15 cellular contexts compared by ENCODE assay signal in the genomic region with DNA sequence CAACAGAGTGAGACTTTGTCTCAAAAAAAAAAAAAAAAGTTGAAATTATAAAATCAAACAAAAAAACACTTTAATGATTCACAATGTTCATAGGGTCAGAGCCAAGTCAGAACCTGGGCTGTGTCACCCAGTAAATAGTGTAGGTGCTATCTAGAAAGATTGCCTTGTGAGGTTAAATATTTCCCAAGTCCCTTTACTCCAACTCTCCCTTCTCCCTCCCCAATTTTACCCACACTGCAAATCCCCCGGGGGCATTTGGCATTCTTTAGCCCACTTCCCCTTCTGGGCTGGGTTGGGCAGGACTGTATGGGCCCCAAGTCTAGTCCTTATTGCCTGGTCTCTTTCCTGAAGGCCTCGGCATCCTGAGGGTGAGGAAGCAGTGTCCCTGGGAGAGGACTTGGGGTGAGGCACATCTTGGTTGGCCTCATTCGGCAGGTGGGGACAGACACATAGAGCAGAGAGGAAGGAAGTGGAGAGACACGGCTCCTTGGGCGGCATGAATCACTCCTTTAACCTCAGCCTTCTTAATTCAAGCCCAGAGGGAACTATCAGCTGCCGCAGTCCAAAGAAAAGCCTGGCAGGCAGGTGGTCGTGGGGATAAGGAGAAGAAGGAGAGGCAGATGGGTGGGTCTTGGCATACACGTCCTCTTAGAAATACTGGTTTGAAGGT. TPM values are rescaled to one million over a fixed set of nuclear protein-coding genes. Genes with fewer than 3 reads are reported as not detected.
A peak's percentile ranks its signal among the peaks of the same experiment; 100 is the strongest.
DNase-seq lines count a peak whose midpoint lies in the region; ATAC-seq lines count a peak whose summit lies in the region.
"Had no signal": no experiment of that assay in that cellular context is flagged by ENCODE, and none has a peak within 500 bp of the region (broad histone marks: within the 10 kb centered on the region; RNA-seq: fewer than 3 reads in every experiment).

No MANE protein-coding gene starts in this region.

- H3K27me3 Mint-ChIP-seq in naive B cell = peaks cover 0 to 26% (median 15%) of the 10 kb centered on the region in 3 donors

- no peaks in the 10 kb centered on the region for H3K36me3 Mint-ChIP-seq in naive B cell
- H3K36me3 Mint-ChIP-seq: activated naive CD4-positive, alpha-beta T cell treated with anti-CD3 and anti-CD28 coated beads, Interleukin-2, amount 50 U/mL, for 72 hours had no signal

- peak overlapping the region in 3 of 6 donors; percentile 13 to 85 (median 72) for H3K27ac Mint-ChIP-seq in naive B cell

- H3K9me3 Mint-ChIP-seq in naive B cell = no peaks in the 10 kb centered on the region
- H3K9me3 Mint-ChIP-seq: activated naive CD4-positive, alpha-beta T cell treated with anti-CD3 and anti-CD28 coated beads, Interleukin-2, amount 50 U/mL, for 72 hours had no signal

- H3K4me3 Mint-ChIP-seq in naive B cell = peak overlapping the region in 2 of 8 donors; percentile 63 to 71

- ATAC-seq in naive B cell (ENCODE audit: low read depth in 2 of 2) = peak; percentile 28 to 49
- ATAC-seq in GM18517 (IDR thresholded peaks at IDR 0.05; ENCODE audit: unreplicated experiment) = no peak
- no peak for ATAC-seq in GM18498 (IDR thresholded peaks at IDR 0.05; ENCODE audit: unreplicated experiment)

- H3K4me1 Mint-ChIP-seq in naive B cell = peaks cover 7 to 13% (median 13%) of the 10 kb centered on the region in 3 donors

- DNase-seq in ELR (ENCODE audit: low read depth) (peak; percentile 42), MV-4-11 (lab: John Stamatoyannopoulos, UW) (peak; percentile 72), naive B cell (peak; percentile 7), NCI-H146 (lab: John Stamatoyannopoulos, UW) (no peak), mesenteric fat pad (ENCODE audit: low spot score) (no peak)
- DNase-seq: DMS 273 treated with DMSO at 0.1 percent for 48 hours; left ventricle myocardium inferior; stimulated activated CD4-positive, alpha-beta T cell treated with anti-CD3 and anti-CD28 coated beads, Interleukin-2, amount 100 ng/mL, for 24 hours had no signal

- H3K27ac ChIP-seq in angular gyrus (ENCODE audit: low read depth, low read length) = peak overlapping the region; percentile 50
- H3K27ac ChIP-seq: left ventricle myocardium inferior had no signal

RNA-seq across cellular contexts. Expression of gene ADORA1, which starts 8.2 kb away (rescaled TPM):
- not detected for polyA plus RNA-seq in naive B cell (ENCODE audit: low read depth in 6 of 6)
- total RNA-seq in mesenteric fat pad = 2.7 TPM
- total RNA-seq: activated naive CD4-positive, alpha-beta T cell treated with anti-CD3 and anti-CD28 coated beads, Interleukin-2, amount 50 U/mL, for 72 hours; dermis microvascular lymphatic vessel endothelial cell had no signal

RNA-seq across cellular contexts. Expression of gene MYBPH, which starts 39.9 kb away (rescaled TPM):
- not detected for polyA plus RNA-seq in naive B cell (ENCODE audit: low read depth in 6 of 6)
- 0.22 TPM for total RNA-seq in mesenteric fat pad
- total RNA-seq: activated naive CD4-positive, alpha-beta T cell treated with anti-CD3 and anti-CD28 coated beads, Interleukin-2, amount 50 U/mL, for 72 hours; dermis microvascular lymphatic vessel endothelial cell; frontal cortex; left ventricle myocardium inferior; NCI-H460 had no signal

RNA-seq across cellular contexts. Expression of gene MYOG, which starts 50.0 kb away (rescaled TPM):
- not detected for polyA plus RNA-seq in naive B cell (ENCODE audit: low read depth in 6 of 6)
- not detected for total RNA-seq in mesenteric fat pad
- total RNA-seq: activated naive CD4-positive, alpha-beta T cell treated with anti-CD3 and anti-CD28 coated beads, Interleukin-2, amount 50 U/mL, for 72 hours; dermis microvascular lymphatic vessel endothelial cell; left ventricle myocardium inferior; NCI-H460 had no signal

RNA-seq across cellular contexts. Expression of gene CHI3L1, which starts 50.7 kb away (rescaled TPM):
- under 1 TPM in 1 of 6 donors, not detected in 5; 0.32 TPM for polyA plus RNA-seq in naive B cell (ENCODE audit: low read depth in 6 of 6)
- total RNA-seq in mesenteric fat pad = 346 TPM
- total RNA-seq: frontal cortex, left ventricle myocardium inferior, NCI-H460 had no signal

Comparison
In these comparisons a context has a peak if more than half of its experiments do, and no peak if none do; other contexts are left out.
1. DNase-seq: peak in ELR (single experiment), MV-4-11 (single experiment) and naive B cell (single experiment); none in NCI-H146 (single experiment) and mesenteric fat pad (single experiment).
2. ATAC-seq: peak in naive B cell (2 of 2); none in GM18517 (single experiment) and GM18498 (single experiment).